7 cellular contexts compared by ENCODE assay signal in genomic region chrX:10173331-10173900, GRCh38. TPM values are rescaled to one million over a fixed set of nuclear protein-coding genes. Genes with fewer than 3 reads are reported as not detected.
DNase-seq lines count a peak whose midpoint lies in the region; ATAC-seq and TF ChIP-seq lines count a peak whose summit lies in the region.

No MANE protein-coding gene starts in this region.

- no peaks in the 10 kb centered on the region for H3K9me3 ChIP-seq in IMR-90 (ENCODE audit: control insufficient read depth, insufficient read depth, low read length)
- no peaks in the 10 kb centered on the region for H3K9me3 ChIP-seq in body of pancreas
- no peaks in the 10 kb centered on the region for H3K9me3 ChIP-seq in testis

- peak; percentile 22; the same call in 1 of the 2 replicates for ATAC-seq in IMR-90 (ENCODE audit: low read depth)
- no peak for ATAC-seq in body of pancreas
- no peak for ATAC-seq in GM21515 (IDR thresholded peaks at IDR 0.05; ENCODE audit: unreplicated experiment)

- H3K4me2 ChIP-seq in IMR-90 (ENCODE audit: low read depth, low read length), result peak overlapping the region; percentile 2; the same call in 1 of the 2 replicates

- BruUV-seq in IMR-90 (replicated peaks; lab: Mats Ljungman, UMichigan), result no TSS peak

- TF ChIP-seq CTCF in IMR-90 (conservative IDR thresholded peaks at IDR 0.05; ENCODE audit: low read depth, low read length), result no peak
- no peak for TF ChIP-seq CTCF in body of pancreas (IDR thresholded peaks at IDR 0.05)
- no peak for TF ChIP-seq CTCF in testis (IDR thresholded peaks at IDR 0.05)

- H3K27me3 ChIP-seq in IMR-90 (ENCODE audit: control insufficient read depth, insufficient read depth, low read length) (no peaks in the 10 kb centered on the region), body of pancreas (no peaks in the 10 kb centered on the region), testis (no peaks in the 10 kb centered on the region)

- no peak for TF ChIP-seq RAD21 in IMR-90 (IDR thresholded peaks at IDR 0.05; ENCODE audit: low read length)

- H3K4me3 ChIP-seq in IMR-90 (ENCODE audit: insufficient read depth, low read depth, low read length) (no peak overlapping the region), body of pancreas (no peak overlapping the region), testis (no peak overlapping the region)

- no peak overlapping the region for H3K56ac ChIP-seq in IMR-90 (ENCODE audit: extremely low read depth, insufficient read depth, low read length)

- H3K4me1 ChIP-seq in IMR-90 (ENCODE audit: control insufficient read depth, insufficient read depth, low read length) (peaks cover 17% of the 10 kb centered on the region), body of pancreas (peaks cover 13% of the 10 kb centered on the region), testis (peaks cover 4% of the 10 kb centered on the region)

- H2AFZ ChIP-seq in IMR-90 (replicated peaks; ENCODE audit: low read length, poor library complexity), result peak overlapping the region; percentile 84

- peak overlapping the region; percentile 75; the same call in 1 of the 2 replicates for H4K91ac ChIP-seq in IMR-90 (ENCODE audit: insufficient read depth, low read depth, low read length)

- no peak overlapping the region for H3K23ac ChIP-seq in IMR-90 (ENCODE audit: low read depth, low read length)

- H3K9me1 ChIP-seq in IMR-90 (ENCODE audit: insufficient read depth, low read length), result peaks cover 2% of the 10 kb centered on the region; the same call in 1 of the 2 replicates

- peak overlapping the region; percentile 85 for H3K4ac ChIP-seq in IMR-90 (ENCODE audit: low read depth, low read length)

- no peak overlapping the region for H3K9ac ChIP-seq in IMR-90 (ENCODE audit: low read depth, low read length)

- H3K18ac ChIP-seq in IMR-90 (ENCODE audit: low read depth, low read length), result no peak overlapping the region

- H2AK5ac ChIP-seq in IMR-90 (ENCODE audit: low read depth, low read length), result 0 out of 2 replicates have a peak overlapping the region, but pooled peaks have one; percentile 43

- WGBS in IMR-90 (ENCODE audit: extremely low coverage in 2 of 2, insufficient read length in 1 of 2), 2 experiments, result 51% methylated on average over 9 of the region's 19 CpGs; no CpG with 5 or more reads in 1 of the 2 experiments
- 58 to 86% methylated on average over 12 to 13 of the region's 19 CpGs for WGBS in body of pancreas, 2 donors
- 11 to 57% methylated on average over 6 to 12 of the region's 19 CpGs for WGBS in testis, 2 donors

- no peak overlapping the region for H2BK5ac ChIP-seq in IMR-90 (ENCODE audit: low read depth, low read length, poor library complexity, severe bottlenecking)

- CTCF ChIA-PET in IMR-90 (lab: Yijun Ruan, JAX), result no interaction called here

- 0 out of 2 replicates have a peak overlapping the region, but pooled peaks have one; percentile 5 for H4K5ac ChIP-seq in IMR-90 (ENCODE audit: low read depth, low read length)

- H3K36me3 ChIP-seq in IMR-90 (ENCODE audit: control insufficient read depth, insufficient read depth, low read length) (no peaks in the 10 kb centered on the region), body of pancreas (replicated peaks in 1 of 2; ENCODE audit: insufficient read depth in 1 of 2, low read depth in 2 of 2) (no peaks in the 10 kb centered on the region), testis (ENCODE audit: low read depth, missing control alignments) (no peaks in the 10 kb centered on the region)

- H2AK9ac ChIP-seq in IMR-90 (replicated peaks; ENCODE audit: low read depth, low read length, poor library complexity), result peak overlapping the region; percentile 25

- in situ Hi-C loops in IMR-90 (cut with MboI; ENCODE audit: low sequenced_read_pairs), result no loop called here

- H3K79me1 ChIP-seq in IMR-90 (ENCODE audit: low read depth in 1 of 2, low read length in 2 of 2), result 0 out of 4 replicates have a peak, but pooled peaks cover 0 to 5% of the 10 kb centered on the region in 2 experiments

- DNase-seq in IMR-90 (peak; percentile 89), body of pancreas (peak in 3 of 4 donors; percentile 45 to 54 (median 49)), islet precursor cell (peak; percentile 91), testis (peak; percentile 85)
- DNase-seq in stimulated activated CD8-positive, alpha-beta memory T cell treated with anti-CD3 and anti-CD28 coated beads, Interleukin-4, amount 100 ng/mL, for 48 hours, result no peak
- no peak for DNase-seq in stimulated activated CD4-positive, alpha-beta T cell treated with anti-CD3 and anti-CD28 coated beads, Interleukin-4, amount 100 ng/mL, for 24 hours

- TF ChIP-seq POLR2A in IMR-90 (IDR thresholded peaks at IDR 0.05; ENCODE audit: low read depth, low read length), result no peak
- no peak for TF ChIP-seq POLR2A in body of pancreas (IDR thresholded peaks at IDR 0.05)
- TF ChIP-seq POLR2A in testis (IDR thresholded peaks at IDR 0.05), result no peak

- H2BK120ac ChIP-seq in IMR-90 (ENCODE audit: low read depth, low read length), result peak overlapping the region; percentile 61

- POLR2A ChIA-PET in IMR-90 (lab: Charles Lee; ENCODE audit: unreplicated experiment), result no interaction called here

- H3K27ac ChIP-seq in IMR-90 (ENCODE audit: insufficient read depth, low read length) (no peak overlapping the region), body of pancreas (no peak overlapping the region), testis (peak overlapping the region in 1 of 2 donors; percentile 59)

- no peak overlapping the region for H2BK15ac ChIP-seq in IMR-90 (ENCODE audit: low read depth, low read length)

- H4K20me1 ChIP-seq in IMR-90 (ENCODE audit: insufficient read depth, low read length), result peaks cover 5% of the 10 kb centered on the region; the same call in 1 of the 2 replicates

- 0 out of 2 replicates have a peak overlapping the region, but pooled peaks have one; percentile 6 for H3K14ac ChIP-seq in IMR-90 (replicated peaks; ENCODE audit: low read depth, low read length)

- H4K8ac ChIP-seq in IMR-90 (ENCODE audit: low read depth in 2 of 2, low read length in 2 of 2), result peak overlapping the region in 1 of 2 experiments; percentile 36; a peak in 2 of 4 replicates

- H2BK20ac ChIP-seq in IMR-90 (ENCODE audit: low read depth, low read length), result 0 out of 2 replicates have a peak overlapping the region, but pooled peaks have one; percentile 14

- dilution Hi-C loops in IMR-90 (cut with HindIII; ENCODE audit: low sequenced_read_pairs, unreplicated experiment), result no loop called here

- intact Hi-C loops in IMR-90 (cut with micrococcal nuclease) (no loop called here), body of pancreas (cut with DNase I) (no loop called here), testis (cut with DNase I; ENCODE audit: low total_unique reads) (no loop called here)

TF ChIP-seq in IMR-90, 13 proteins besides CTCF, POLR2A, EP300 and RAD21:
- TF ChIP-seq MAZ (IDR thresholded peaks at IDR 0.05; ENCODE audit: borderline replicate concordance, low read depth, low read length) (no peak), ELK1 (IDR thresholded peaks at IDR 0.05; ENCODE audit: borderline replicate concordance, low read depth, low read length) (no peak), MAFK (IDR thresholded peaks at IDR 0.05; ENCODE audit: low read depth, low read length) (peak; percentile 90), CHD1 (IDR thresholded peaks at IDR 0.05; ENCODE audit: low read depth, low read length) (no peak), SMC3 (IDR thresholded peaks at IDR 0.05; ENCODE audit: low read depth, low read length) (no peak), NFE2L2 (IDR thresholded peaks at IDR 0.05; ENCODE audit: low read depth, low read length) (no peak), RFX5 (IDR thresholded peaks at IDR 0.05; ENCODE audit: low read depth, low read length) (no peak), FOS (IDR thresholded peaks at IDR 0.05; ENCODE audit: low read depth, low read length) (no peak), USF2 (IDR thresholded peaks at IDR 0.05; ENCODE audit: low read depth, low read length) (peak; percentile 74), CEBPB (IDR thresholded peaks at IDR 0.05; ENCODE audit: low read depth, low read length) (no peak)

RNA-seq across cellular contexts. Expression of gene CLCN4, which starts 16.6 kb away (rescaled TPM):
- 3.9 and 4.5 TPM in 2 replicates for total RNA-seq in IMR-90 (2012; rRNA removed)
- 2.2 and 2.5 TPM in 2 replicates for polyA plus RNA-seq in IMR-90 (2012; rRNA removed)
- polyA plus RNA-seq in IMR-90 (2012; cell fraction: cytosol; rRNA removed), result 1.7 and 1.9 TPM in 2 replicates
- polyA plus RNA-seq in IMR-90 (2012; cell fraction: nucleus; rRNA removed; ENCODE audit: low replicate concordance), result 0.87 and 0.94 TPM in 2 replicates
- 1 to 10 TPM in 1 of 2 donors, under 1 TPM in 1; 0.33 to 1.6 TPM for total RNA-seq in body of pancreas
- 10 to 100 TPM in 1 of 2 donors, 1 to 10 TPM in 1; 5.4 to 11.6 TPM for total RNA-seq in testis
- polyA plus RNA-seq in testis (ENCODE audit: insufficient read depth, low read depth, low replicate concordance), result 5.1 TPM

Comparison
In these comparisons a context has a peak if more than half of its experiments do, and no peak if none do; other contexts are left out.
1. DNase-seq: peak in IMR-90 (single experiment), body of pancreas (3 of 4), islet precursor cell (single experiment) and testis (single experiment); none in stimulated activated CD8-positive, alpha-beta memory T cell treated with anti-CD3 and anti-CD28 coated beads, Interleukin-4, amount 100 ng/mL, for 48 hours (single experiment) and stimulated activated CD4-positive, alpha-beta T cell treated with anti-CD3 and anti-CD28 coated beads, Interleukin-4, amount 100 ng/mL, for 24 hours (single experiment).